In genomic region chr9:95409650-95410426, GRCh38 we compare ENCODE assay signal across 1 cellular context.
TF ChIP-seq lines count a peak whose summit lies in the region.

No MANE protein-coding gene starts in this region.

TF ChIP-seq in HepG2, 621 proteins besides CTCF, POLR2A, EP300 and RAD21 (continued from another document):
- peak in 1 of 2 experiments; percentile 87; a peak in 2 of 4 replicates for TF ChIP-seq ATF4 (CRISPR knock-in tag; IDR thresholded peaks at IDR 0.05)
- peak; percentile 89 for TF ChIP-seq CEBPB (IDR thresholded peaks at IDR 0.05; ENCODE audit: borderline replicate concordance, low read depth, low read length)
- TF ChIP-seq PHF20 (CRISPR knock-in tag; IDR thresholded peaks at IDR 0.05): no peak
- TF ChIP-seq FOSL2 (CRISPR knock-in tag; IDR thresholded peaks at IDR 0.05): peak; percentile 80
- TF ChIP-seq ZC3H4 (CRISPR knock-in tag; IDR thresholded peaks at IDR 0.05; ENCODE audit: borderline replicate concordance): no peak
- TF ChIP-seq DNMT3B (CRISPR knock-in tag; conservative IDR thresholded peaks at IDR 0.05): no peak
- peak; percentile 59 for TF ChIP-seq GATAD2A (CRISPR knock-in tag; IDR thresholded peaks at IDR 0.05)
- TF ChIP-seq ZNF597 (CRISPR knock-in tag; IDR thresholded peaks at IDR 0.05): no peak
- TF ChIP-seq ZFP36 (IDR thresholded peaks at IDR 0.05; ENCODE audit: borderline replicate concordance, low read depth, low read length, partially characterized antibody): no peak
- TF ChIP-seq PHB2 (IDR thresholded peaks at IDR 0.05; ENCODE audit: partially characterized antibody): no peak
- no peak for TF ChIP-seq ZNF441 (CRISPR knock-in tag; IDR thresholded peaks at IDR 0.05; ENCODE audit: borderline replicate concordance)
- TF ChIP-seq PLRG1 (conservative IDR thresholded peaks at IDR 0.05): no peak
- no peak for TF ChIP-seq IRX3 (CRISPR knock-in tag; IDR thresholded peaks at IDR 0.05; ENCODE audit: borderline replicate concordance, low read depth)
- peak; percentile 41; the same call in 1 of the 2 replicates for TF ChIP-seq FOXA3 (CRISPR knock-in tag; IDR thresholded peaks at IDR 0.05)
TF ChIP-seq in HepG2: peak in this region for 7.
